1 cellular context compared by ENCODE assay signal in genomic region chr7:26200444-26201260, GRCh38.
TF ChIP-seq lines count a peak whose summit lies in the region.

TSS of gene HNRNPA2B1 (minus strand) at chr7:26200746. CDS start at chr7:26200577, 169 bp downstream.

TF ChIP-seq in SK-N-SH, 30 proteins besides CTCF, POLR2A, EP300 and RAD21 (continued from another document):
- TF ChIP-seq PBX3 (IDR thresholded peaks at IDR 0.05) (peak; percentile 26; the same call in 1 of the 2 replicates), TCF12 (IDR thresholded peaks at IDR 0.05) (peak; percentile 49; the same call in 1 of the 2 replicates), TEAD4 (IDR thresholded peaks at IDR 0.05; ENCODE audit: borderline replicate concordance, insufficient read depth) (no peak), GATA2 (CRISPR knock-in tag; IDR thresholded peaks at IDR 0.05) (no peak), NRF1 (IDR thresholded peaks at IDR 0.05; ENCODE audit: low read depth, low read length) (no peak; the same call in 1 of the 2 replicates), RCOR1 (IDR thresholded peaks at IDR 0.05; ENCODE audit: low read length) (no peak), USF1 (IDR thresholded peaks at IDR 0.05; ENCODE audit: borderline replicate concordance, low read depth) (no peak), ZBTB33 (IDR thresholded peaks at IDR 0.05; ENCODE audit: borderline replicate concordance, low read depth) (no peak), GABPA (IDR thresholded peaks at IDR 0.05; ENCODE audit: low read depth) (peak; percentile 77), EZH2phosphoT487 (IDR thresholded peaks at IDR 0.05; ENCODE audit: borderline replicate concordance, low read depth) (no peak), POLR2AphosphoS5 (IDR thresholded peaks at IDR 0.05; ENCODE audit: low read depth, low read length) (peak; percentile 100), FOSL2 (IDR thresholded peaks at IDR 0.05; ENCODE audit: borderline replicate concordance, low read depth) (no peak)
